39 cellular contexts compared by ENCODE assay signal in genomic region chr3:38792983-38793382, GRCh38. TPM values are rescaled to one million over a fixed set of nuclear protein-coding genes. Genes with fewer than 3 reads are reported as not detected.
"Had no signal": no experiment of that assay in that cellular context is flagged by ENCODE, and none has a peak within 500 bp of the region (broad histone marks: within the 10 kb centered on the region; RNA-seq: fewer than 3 reads in every experiment).

No MANE protein-coding gene starts in this region.

- DNase-seq: Karpas-422, Kasumi-1, MG63, MM.1S, MV-4-11, NCI-H1048, NCI-H1092, NCI-H1092 treated with DMSO at 0.1 percent for 48 hours, NCI-H1105, NCI-H1105 treated with DMSO at 0.1 percent for 48 hours, NCI-H1417, NCI-H1417 treated with DMSO at 0.1 percent for 48 hours, NCI-H1436, NCI-H1436 treated with DMSO at 0.1 percent for 48 hours, NCI-H146, NCI-H1694, NCI-H1694 treated with DMSO at 0.1 percent for 48 hours, NCI-H187, NCI-H187 treated with DMSO at 0.1 percent for 48 hours, NCI-H1930, NCI-H2029, NCI-H2029 treated with DMSO at 0.1 percent for 48 hours, NCI-H2081, NCI-H2081 treated with DMSO at 0.1 percent for 48 hours, NCI-H2107, NCI-H2171, NCI-H2171 treated with DMSO at 0.1 percent for 48 hours, NCI-H2227 treated with DMSO at 0.1 percent for 48 hours, NCI-H226, NCI-H345, NCI-H446, NCI-H446 treated with DMSO at 0.1 percent for 48 hours, NCI-H510A, NCI-H510A treated with DMSO at 0.1 percent for 48 hours had no signal

- H3K36me3 ChIP-seq: MG63 had no signal

- H3K9ac ChIP-seq: KMS-11 had no signal

- H3K4me3 ChIP-seq: MG63 had no signal

- H3K27ac ChIP-seq: KMS-11 had no signal

- H3K9me3 ChIP-seq: MG63 had no signal

- H3K4me2 ChIP-seq: KMS-11 had no signal

- H3K27me3 ChIP-seq: MG63 had no signal

RNA-seq across cellular contexts. Expression of gene SCN10A, which starts 23.0 kb away (rescaled TPM):
- total RNA-seq: LHCN-M2, M059J, MCF 10A, NCI-H460 had no signal
